ENCODE assay signal across 8 cellular contexts in genomic region chr16:28821874-28822519, GRCh38. TPM values are rescaled to one million over a fixed set of nuclear protein-coding genes. Genes with fewer than 3 reads are reported as not detected.
A peak's percentile ranks its signal among the peaks of the same experiment; 100 is the strongest.
DNase-seq lines count a peak whose midpoint lies in the region; ATAC-seq, FAIRE-seq and TF ChIP-seq lines count a peak whose summit lies in the region.

No MANE protein-coding gene starts in this region.

- TF ChIP-seq CTCF in kidney (IDR thresholded peaks at IDR 0.05; ENCODE audit: borderline replicate concordance, extremely low read depth, insufficient read depth): no peak

- no peaks in the 10 kb centered on the region for H3K27me3 Mint-ChIP-seq in activated CD4-positive, alpha-beta T cell treated with anti-CD3 and anti-CD28 coated beads, Interleukin-2, amount 10 ng/mL, durations not matched to agents 7 days and 5 days

- H3K36me3 ChIP-seq in kidney (ENCODE audit: control insufficient read depth in 1 of 2, insufficient read depth in 2 of 2, low read length in 2 of 2): peaks cover 3 to 17% of the 10 kb centered on the region in 2 donors

- intact Hi-C loops in kidney (cut with DNase I): no loop called here

- no peaks in the 10 kb centered on the region for H3K9me3 ChIP-seq in kidney (ENCODE audit: control insufficient read depth in 1 of 2, low read length in 2 of 2)

- peak overlapping the region in 1 of 2 donors; percentile 98 for H3K27ac ChIP-seq in kidney (ENCODE audit: low read depth in 2 of 2, low read length in 2 of 2)
- H3K27ac ChIP-seq in temporal lobe (ENCODE audit: low read depth, low read length): peak overlapping the region; percentile 36

- CTCF ChIA-PET in activated CD4-positive, alpha-beta T cell treated with anti-CD3 and anti-CD28 coated beads, Interleukin-2, amount 10 ng/mL, durations not matched to agents 7 days and 5 days (lab: Charles Lee): interaction anchor here (0.6 to 3.3 kb wide), 5 partner anchors 16 to 41 kb away, joined by 3 to 9 read pairs (median 3); partner anchors contain the start of gene TUFM

- no peak for ATAC-seq in activated naive CD4-positive, alpha-beta T cell treated with anti-CD3 and anti-CD28 coated beads, Interleukin-2, amount 50 U/mL, for 72 hours
- no peak for ATAC-seq in GM19023 (IDR thresholded peaks at IDR 0.05; ENCODE audit: unreplicated experiment)

- H3K4me1 Mint-ChIP-seq in activated CD4-positive, alpha-beta T cell treated with anti-CD3 and anti-CD28 coated beads, Interleukin-2, amount 10 ng/mL, durations not matched to agents 7 days and 5 days: peaks cover 43% of the 10 kb centered on the region

- peaks cover 0 to 14% of the 10 kb centered on the region in 2 donors for H3K4me1 ChIP-seq in kidney (ENCODE audit: control insufficient read depth in 1 of 2, insufficient read depth in 1 of 2, low read depth in 1 of 2, low read length in 2 of 2)

- peak overlapping the region; percentile 92 for H3K27ac Mint-ChIP-seq in activated CD4-positive, alpha-beta T cell treated with anti-CD3 and anti-CD28 coated beads, Interleukin-2, amount 10 ng/mL, durations not matched to agents 7 days and 5 days
- H3K27ac Mint-ChIP-seq in activated naive CD4-positive, alpha-beta T cell treated with anti-CD3 and anti-CD28 coated beads, Interleukin-2, amount 50 U/mL, for 72 hours: peak overlapping the region; percentile 93 to 97

- DNase-seq in activated CD4-positive, alpha-beta T cell treated with anti-CD3 and anti-CD28 coated beads, Interleukin-2, amount 10 ng/mL, durations not matched to agents 7 days and 5 days: no peak
- DNase-seq in activated CD4-positive, alpha-beta T cell treated with anti-CD3 and anti-CD28 coated beads, Interleukin-2, amount 50 U/mL, for 1 hour: no peak
- no peak for DNase-seq in activated naive CD4-positive, alpha-beta T cell treated with anti-CD3 and anti-CD28 coated beads, Interleukin-2, amount 50 U/mL, for 72 hours (ENCODE audit: low spot score in 2 of 2)
- DNase-seq in kidney (no peak), NOMO-1 treated with DMSO at 0.1 percent for 48 hours (lab: John Stamatoyannopoulos, UW; ENCODE audit: unreplicated experiment) (no peak), NCI-H187 treated with DMSO at 0.1 percent for 48 hours (lab: John Stamatoyannopoulos, UW) (no peak)

- peak overlapping the region; percentile 88 for H3K4me3 Mint-ChIP-seq in activated CD4-positive, alpha-beta T cell treated with anti-CD3 and anti-CD28 coated beads, Interleukin-2, amount 10 ng/mL, durations not matched to agents 7 days and 5 days

- H3K36me3 Mint-ChIP-seq in activated CD4-positive, alpha-beta T cell treated with anti-CD3 and anti-CD28 coated beads, Interleukin-2, amount 10 ng/mL, durations not matched to agents 7 days and 5 days (ENCODE audit: low read depth): peaks cover 36% of the 10 kb centered on the region
- H3K36me3 Mint-ChIP-seq in activated naive CD4-positive, alpha-beta T cell treated with anti-CD3 and anti-CD28 coated beads, Interleukin-2, amount 50 U/mL, for 72 hours: peaks cover 39 to 43% of the 10 kb centered on the region in 2 donors

- POLR2A ChIA-PET in activated CD4-positive, alpha-beta T cell treated with anti-CD3 and anti-CD28 coated beads, Interleukin-2, amount 10 ng/mL, durations not matched to agents 7 days and 5 days (lab: Charles Lee): interaction anchor here (0.6 to 1.0 kb wide), 3 partner anchors 66 to 237 kb away, joined by 3 to 4 read pairs (median 3); no protein-coding TSS in a partner anchor

- peak overlapping the region; percentile 50 to 86 for H3K9ac ChIP-seq in kidney (ENCODE audit: low read length in 2 of 2)

- FAIRE-seq in kidney (lab: Jason Lieb, UNC): no peak

- no peaks in the 10 kb centered on the region for H3K9me3 Mint-ChIP-seq in activated CD4-positive, alpha-beta T cell treated with anti-CD3 and anti-CD28 coated beads, Interleukin-2, amount 10 ng/mL, durations not matched to agents 7 days and 5 days
- H3K9me3 Mint-ChIP-seq in activated naive CD4-positive, alpha-beta T cell treated with anti-CD3 and anti-CD28 coated beads, Interleukin-2, amount 50 U/mL, for 72 hours: no peaks in the 10 kb centered on the region

- peak overlapping the region; percentile 78 to 85 for H3K4me3 ChIP-seq in kidney (ENCODE audit: low read length in 2 of 2)

RNA-seq across cellular contexts. Expression of gene ATXN2L, which starts 0.8 kb away (rescaled TPM):
- total RNA-seq in activated CD4-positive, alpha-beta T cell treated with anti-CD3 and anti-CD28 coated beads, Interleukin-2, amount 10 ng/mL, durations not matched to agents 7 days and 5 days: 100 to 1,000 TPM; 257 to 265 TPM
- total RNA-seq in activated naive CD4-positive, alpha-beta T cell treated with anti-CD3 and anti-CD28 coated beads, Interleukin-2, amount 50 U/mL, for 72 hours: 100 to 1,000 TPM; 317 to 377 TPM
- total RNA-seq in kidney (102 TPM), temporal lobe (31.7 TPM)
- polyA plus RNA-seq in kidney (ENCODE audit: insufficient read depth, low read depth, low replicate concordance): 43.2 TPM

RNA-seq across cellular contexts. Expression of gene TUFM, which starts 24.2 kb away (rescaled TPM):
- total RNA-seq in activated CD4-positive, alpha-beta T cell treated with anti-CD3 and anti-CD28 coated beads, Interleukin-2, amount 10 ng/mL, durations not matched to agents 7 days and 5 days: 100 to 1,000 TPM; 105 to 125 TPM
- total RNA-seq in activated naive CD4-positive, alpha-beta T cell treated with anti-CD3 and anti-CD28 coated beads, Interleukin-2, amount 50 U/mL, for 72 hours: 100 to 1,000 TPM; 235 to 315 TPM
- total RNA-seq in kidney (146 TPM), temporal lobe (53.6 TPM)
- polyA plus RNA-seq in kidney (ENCODE audit: insufficient read depth, low read depth, low replicate concordance): 443 TPM

RNA-seq across cellular contexts. Expression of gene SH2B1, which starts 41.6 kb away (rescaled TPM):
- 10 to 100 TPM; 62.6 to 66.6 TPM for total RNA-seq in activated CD4-positive, alpha-beta T cell treated with anti-CD3 and anti-CD28 coated beads, Interleukin-2, amount 10 ng/mL, durations not matched to agents 7 days and 5 days
- 10 to 100 TPM; 41.1 to 55.5 TPM for total RNA-seq in activated naive CD4-positive, alpha-beta T cell treated with anti-CD3 and anti-CD28 coated beads, Interleukin-2, amount 50 U/mL, for 72 hours
- 64.4 TPM for total RNA-seq in kidney
- polyA plus RNA-seq in kidney (ENCODE audit: insufficient read depth, low read depth, low replicate concordance): 44.8 TPM
- total RNA-seq in temporal lobe: 15.2 TPM

RNA-seq across cellular contexts. Expression of gene ATP2A1, which starts 56.3 kb away (rescaled TPM):
- 1 to 10 TPM; 1.3 to 2.7 TPM for total RNA-seq in activated CD4-positive, alpha-beta T cell treated with anti-CD3 and anti-CD28 coated beads, Interleukin-2, amount 10 ng/mL, durations not matched to agents 7 days and 5 days
- 1 to 10 TPM; 4.7 to 7.4 TPM for total RNA-seq in activated naive CD4-positive, alpha-beta T cell treated with anti-CD3 and anti-CD28 coated beads, Interleukin-2, amount 50 U/mL, for 72 hours
- total RNA-seq in kidney (0.25 TPM), temporal lobe (under 0.01 TPM)
- 0.47 TPM for polyA plus RNA-seq in kidney (ENCODE audit: insufficient read depth, low read depth, low replicate concordance)
